In the genomic region with DNA sequence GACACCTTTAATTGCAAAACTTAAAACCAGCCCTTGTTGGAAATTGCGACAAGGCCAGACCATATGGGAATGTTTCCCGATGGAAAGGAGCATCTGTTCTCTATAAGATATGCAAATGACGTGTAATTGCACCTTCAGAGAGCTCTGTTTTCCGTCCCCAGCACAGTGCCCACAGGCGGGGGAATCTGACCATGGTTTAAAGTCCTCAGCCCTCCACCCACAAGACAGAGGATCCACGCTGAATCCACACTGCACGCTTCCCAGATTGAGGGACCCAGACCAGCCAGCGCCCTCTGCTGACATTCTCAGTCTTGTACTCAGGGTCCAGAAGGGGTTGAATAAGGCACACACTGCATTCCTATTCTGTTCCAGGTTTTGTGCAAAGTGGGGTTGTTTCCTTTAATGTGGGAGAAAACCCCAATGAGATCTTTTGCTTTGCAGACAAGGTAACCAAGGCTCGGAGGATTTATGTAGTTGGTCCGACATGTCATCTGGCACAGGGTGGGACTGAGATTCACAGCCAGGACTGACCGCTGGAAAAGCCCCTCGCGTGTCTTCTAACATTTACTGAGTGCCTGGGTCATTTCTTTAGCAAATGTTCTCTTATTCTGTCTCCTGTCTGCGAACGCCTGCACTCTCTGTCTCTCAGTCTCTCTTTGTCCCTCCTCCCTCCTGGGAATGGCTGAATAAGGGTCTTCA, we compare ENCODE assay signal across 8 cellular contexts. TPM values are rescaled to one million over a fixed set of nuclear protein-coding genes. Genes with fewer than 3 reads are reported as not detected.
DNase-seq lines count a peak whose midpoint lies in the region; ATAC-seq and TF ChIP-seq lines count a peak whose summit lies in the region.

No MANE protein-coding gene starts in this region.

- TF ChIP-seq CTCF in AG09319 (IDR thresholded peaks at IDR 0.05; ENCODE audit: low read depth, low read length) (peak; percentile 84), Peyer's patch (IDR thresholded peaks at IDR 0.05) (peak in 4 of 6 experiments; percentile 47 to 78 (median 66)), breast epithelium (IDR thresholded peaks at IDR 0.05) (peak in 2 of 3 donors; percentile 60 to 70)

- DNase-seq in AG09319 (ENCODE audit: extremely low read depth, low read depth) (peak; percentile 22), HCEC 1CT (peak; percentile 34), Peyer's patch (peak; percentile 22 to 84 (median 74)), breast epithelium (ENCODE audit: low spot score in 2 of 2) (peak; percentile 57 to 60), iris pigment epithelial cell (ENCODE audit: low read depth) (peak; percentile 55)
- peak; percentile 6 to 23 for DNase-seq in stimulated activated CD4-positive, alpha-beta T cell treated with anti-CD3 and anti-CD28 coated beads, Interleukin-1b, Interleukin-23, amount 100 ng/mL, for 4 hours (ENCODE audit: low read depth in 2 of 2)

- H3K36me3 ChIP-seq in Peyer's patch (no peaks in the 10 kb centered on the region), breast epithelium (no peaks in the 10 kb centered on the region)

- H3K27ac ChIP-seq in Peyer's patch (no peak overlapping the region), breast epithelium (no peak overlapping the region)

- H3K4me3 ChIP-seq in Peyer's patch: no peak overlapping the region
- H3K4me3 ChIP-seq in breast epithelium: no peak overlapping the region

- TF ChIP-seq POLR2A in Peyer's patch (IDR thresholded peaks at IDR 0.05) (no peak), breast epithelium (IDR thresholded peaks at IDR 0.05) (no peak)

- H3K9me3 ChIP-seq in Peyer's patch (no peaks in the 10 kb centered on the region), breast epithelium (no peaks in the 10 kb centered on the region)

- ATAC-seq in HG03135 (IDR thresholded peaks at IDR 0.05; ENCODE audit: unreplicated experiment) (no peak), GM21619 (IDR thresholded peaks at IDR 0.05; ENCODE audit: unreplicated experiment) (no peak)

- H3K4me1 ChIP-seq in Peyer's patch (peaks cover 0 to 10% (median 0%) of the 10 kb centered on the region in 4 donors), breast epithelium (no peaks in the 10 kb centered on the region)

- H3K27me3 ChIP-seq in Peyer's patch (no peaks in the 10 kb centered on the region), breast epithelium (no peaks in the 10 kb centered on the region)

- intact Hi-C loops in breast epithelium (cut with DNase I; ENCODE audit: low total_unique reads): loop anchor here (10.0 kb wide), 1 partner anchor 97 kb away; no protein-coding TSS in a partner anchor

RNA-seq across cellular contexts. Expression of a gene that starts 36.8 kb away (rescaled TPM):
- total RNA-seq in Peyer's patch (10 to 100 TPM in 3 of 4 donors, 1 to 10 TPM in 1; 9.9 to 23.6 (median 17.2) TPM), breast epithelium (10 to 100 TPM; 10.9 to 21.0 (median 15.1) TPM)

Comparison
In these comparisons a context has a peak if more than half of its experiments do, and no peak if none do; other contexts are left out.
1. DNase-seq: peak in every context shown above with its lines; median percentile 74 in Peyer's patch; 58 in breast epithelium; 55 in iris pigment epithelial cell; 34 in HCEC 1CT; 22 in AG09319; 14 in stimulated activated CD4-positive, alpha-beta T cell treated with anti-CD3 and anti-CD28 coated beads, Interleukin-1b, Interleukin-23, amount 100 ng/mL, for 4 hours.